27 cellular contexts compared by ENCODE assay signal in genomic region chr2:45127321-45127720, GRCh38.
"Had no signal": no experiment of that assay in that cellular context is flagged by ENCODE, and none has a peak within 500 bp of the region (broad histone marks: within the 10 kb centered on the region; RNA-seq: fewer than 3 reads in every experiment).

No MANE protein-coding gene starts in this region.

- H3K9me3 ChIP-seq: ovary, psoas muscle, right lobe of liver, sigmoid colon, spleen, stomach, thoracic aorta, thyroid gland, tibial nerve, upper lobe of left lung, uterus had no signal

- H3K4me3 ChIP-seq: neural progenitor cell, ovary, psoas muscle, right lobe of liver, sigmoid colon, skin epidermis, smooth muscle cell, spleen, stomach, thoracic aorta, thyroid gland, tibial nerve, upper lobe of left lung, uterus had no signal

- H3K79me2 ChIP-seq: parathyroid adenoma had no signal

- H3K4me2 ChIP-seq: neural progenitor cell, smooth muscle cell had no signal

- ATAC-seq: naive thymus-derived CD4-positive, alpha-beta T cell; psoas muscle; right cardiac atrium; right lobe of liver; stimulated activated naive B cell treated with anti-CD40 and anti-IgM and Interleukin-4, amounts not matched to agents 10 μg/mL and 1 μg/mL and 100 μg/mL, for 72 hours had no signal

- H3K27ac ChIP-seq: neural progenitor cell, ovary, parathyroid adenoma, psoas muscle, right lobe of liver, sigmoid colon, skin epidermis, stomach, thoracic aorta, thyroid gland, tibial nerve, upper lobe of left lung, uterus had no signal

- DNase-seq: naive thymus-derived CD4-positive, alpha-beta T cell; natural killer cell; occipital lobe; ovary; posterior cingulate gyrus; psoas muscle; right cardiac atrium; right lobe of liver; sigmoid colon; spleen; stimulated activated CD4-positive, alpha-beta T cell treated with anti-CD3 and anti-CD28 coated beads, Interleukin-12 subunit alpha, Interleukin-12 subunit beta, amount 100 ng/mL, for 4 hours; stimulated activated CD4-positive, alpha-beta T cell treated with anti-CD3 and anti-CD28 coated beads, Interleukin-2, amount 100 ng/mL, for 24 hours; stimulated activated CD4-positive, alpha-beta T cell treated with anti-CD3 and anti-CD28 coated beads, Interleukin-2, amount 100 ng/mL, for 48 hours; stimulated activated CD4-positive, alpha-beta T cell treated with anti-CD3 and anti-CD28 coated beads, Interleukin-4, amount 100 ng/mL, for 24 hours; stimulated activated naive B cell treated with anti-CD40 and anti-IgM and Interleukin-4, amounts not matched to agents 10 μg/mL and 1 μg/mL and 100 μg/mL, for 72 hours; stimulated activated naive CD4-positive, alpha-beta T cell treated with Interleukin-2 at 50 U/mL for 16 hours; stomach; thyroid gland; trophoblast cell; upper lobe of left lung; uterus had no signal

- H3K4me1 ChIP-seq: neural progenitor cell, parathyroid adenoma, psoas muscle, right lobe of liver, stomach, tibial nerve, upper lobe of left lung, uterus had no signal

- H3K27me3 ChIP-seq: neural progenitor cell, ovary, right lobe of liver, sigmoid colon, spleen, stomach, thyroid gland, tibial nerve, upper lobe of left lung, uterus had no signal

- H2AFZ ChIP-seq: neural progenitor cell, parathyroid adenoma had no signal

- H3K36me3 ChIP-seq: neural progenitor cell, ovary, right lobe of liver, sigmoid colon, spleen, stomach, thoracic aorta, thyroid gland, tibial nerve, upper lobe of left lung, uterus had no signal

- H3K9ac ChIP-seq: neural progenitor cell, parathyroid adenoma had no signal
